11 cellular contexts compared by ENCODE assay signal in genomic region chr13:85497652-85498051, GRCh38.
DNase-seq lines count a peak whose midpoint lies in the region; ATAC-seq and TF ChIP-seq lines count a peak whose summit lies in the region.
"Had no signal": no experiment of that assay in that cellular context is flagged by ENCODE, and none has a peak within 500 bp of the region (broad histone marks: within the 10 kb centered on the region; RNA-seq: fewer than 3 reads in every experiment).

No MANE protein-coding gene starts in this region.

- H3K27ac ChIP-seq in HCT116 (ENCODE audit: low read depth, low read length) (no peak overlapping the region), thyroid gland (no peak overlapping the region)

- no peaks in the 10 kb centered on the region for H3K79me2 ChIP-seq in HCT116 (ENCODE audit: insufficient read depth, low read length)

- no peak overlapping the region for H3K4me3 Mint-ChIP-seq in stimulated activated naive CD8-positive, alpha-beta T cell treated with anti-CD3 and anti-CD28 coated beads, Interleukin-15, amount 100 ng/mL, for 72 hours
- H3K4me3 Mint-ChIP-seq: IgD-negative memory B cell had no signal

- H3K36me3 ChIP-seq in HCT116 (ENCODE audit: control insufficient read depth in 1 of 2, insufficient read depth in 2 of 2, low read length in 2 of 2) (no peaks in the 10 kb centered on the region), thyroid gland (no peaks in the 10 kb centered on the region)

- H3K27me3 Mint-ChIP-seq in stimulated activated naive CD8-positive, alpha-beta T cell treated with anti-CD3 and anti-CD28 coated beads, Interleukin-15, amount 100 ng/mL, for 72 hours, result no peaks in the 10 kb centered on the region
- H3K27me3 Mint-ChIP-seq: IgD-negative memory B cell had no signal

- DNase-seq in HCT116 (ENCODE audit: low read depth, low spot score), result no peak
- DNase-seq in SW 1271 (lab: John Stamatoyannopoulos, UW), result peak; percentile 9 to 61
- peak; percentile 30 for DNase-seq in fibroblast of villous mesenchyme (ENCODE audit: low read depth)
- no peak for DNase-seq in DMS 273 (lab: John Stamatoyannopoulos, UW; ENCODE audit: unreplicated experiment)
- DNase-seq in SK-N-DZ (ENCODE audit: low spot score), result no peak
- no peak for DNase-seq in thyroid gland
- no peak for DNase-seq in stimulated activated naive CD8-positive, alpha-beta T cell treated with anti-CD3 and anti-CD28 coated beads, Interleukin-15, amount 100 ng/mL, for 72 hours
- DNase-seq: amygdala; NCI-H1930; stimulated activated CD4-positive, alpha-beta T cell treated with anti-CD3 and anti-CD28 coated beads, Interleukin-15, amount 100 ng/mL, for 24 hours had no signal

- no peak overlapping the region for H2AFZ ChIP-seq in HCT116 (ENCODE audit: low read depth, low read length, poor library complexity, severe bottlenecking)

- no peak for TF ChIP-seq RAD21 in HCT116 (IDR thresholded peaks at IDR 0.05; ENCODE audit: low read depth)

- H3K9me2 ChIP-seq in HCT116 (ENCODE audit: insufficient read depth), result no peaks in the 10 kb centered on the region

- no peaks in the 10 kb centered on the region for H4K20me1 ChIP-seq in HCT116 (ENCODE audit: insufficient read depth)

- WGBS in thyroid gland, 2 donors, result 74 to 81% methylated on average over 2 of the region's 2 CpGs

- intact Hi-C loops in HCT116 (cut with micrococcal nuclease), result no loop called here
- intact Hi-C loops in thyroid gland (cut with DNase I), result no loop called here

- H3K9me3 ChIP-seq in HCT116 (ENCODE audit: control insufficient read depth in 1 of 2, insufficient read depth in 1 of 2, low read depth in 1 of 2, low read length in 2 of 2) (no peaks in the 10 kb centered on the region), thyroid gland (no peaks in the 10 kb centered on the region)

- no peak overlapping the region for H3K4me2 ChIP-seq in HCT116 (ENCODE audit: low read length)

- CTCF ChIA-PET in HCT116 (lab: Charles Lee), result no interaction called here

- TF ChIP-seq CTCF in HCT116 (IDR thresholded peaks at IDR 0.05 in 2 of 3, conservative IDR thresholded peaks at IDR 0.05 in 1 of 3; ENCODE audit: borderline replicate concordance in 1 of 3, insufficient read depth in 1 of 3, low read depth in 2 of 3, low read length in 2 of 3) (no peak), fibroblast of villous mesenchyme (IDR thresholded peaks at IDR 0.05; ENCODE audit: insufficient read depth, low read depth, low read length) (no peak), thyroid gland (IDR thresholded peaks at IDR 0.05) (no peak)

- H3K9me3 Mint-ChIP-seq in stimulated activated naive CD8-positive, alpha-beta T cell treated with anti-CD3 and anti-CD28 coated beads, Interleukin-15, amount 100 ng/mL, for 72 hours, result peaks cover 0 to 4% of the 10 kb centered on the region in 2 donors

- POLR2A ChIA-PET in HCT116 (lab: Charles Lee), result no interaction called here

- no peaks in the 10 kb centered on the region for H3K4me1 Mint-ChIP-seq in stimulated activated naive CD8-positive, alpha-beta T cell treated with anti-CD3 and anti-CD28 coated beads, Interleukin-15, amount 100 ng/mL, for 72 hours
- H3K4me1 Mint-ChIP-seq: IgD-negative memory B cell had no signal

- no peak overlapping the region for H3K9ac ChIP-seq in HCT116 (ENCODE audit: low read length)

- H3K27ac Mint-ChIP-seq in stimulated activated naive CD8-positive, alpha-beta T cell treated with anti-CD3 and anti-CD28 coated beads, Interleukin-15, amount 100 ng/mL, for 72 hours, result no peak overlapping the region
- H3K27ac Mint-ChIP-seq: IgD-negative memory B cell had no signal

- H3K27me3 ChIP-seq in HCT116 (ENCODE audit: insufficient read depth, low read length) (no peaks in the 10 kb centered on the region), thyroid gland (no peaks in the 10 kb centered on the region)

- ATAC-seq in HCT116, result no peak
- ATAC-seq in stimulated activated naive CD8-positive, alpha-beta T cell treated with anti-CD3 and anti-CD28 coated beads, Interleukin-15, amount 100 ng/mL, for 72 hours, result no peak

- TF ChIP-seq POLR2A in HCT116 (IDR thresholded peaks at IDR 0.05; ENCODE audit: borderline replicate concordance, extremely low read depth, insufficient read depth, insufficient read length), result no peak
- TF ChIP-seq POLR2A in thyroid gland (IDR thresholded peaks at IDR 0.05), result no peak

- H3K4me1 ChIP-seq in HCT116 (ENCODE audit: control insufficient read depth in 1 of 2, insufficient read depth in 2 of 2, low read length in 2 of 2) (no peaks in the 10 kb centered on the region), thyroid gland (no peaks in the 10 kb centered on the region)

- H3K4me3 ChIP-seq in HCT116 (replicated peaks in 1 of 2; ENCODE audit: low read depth in 1 of 2, low read length in 2 of 2) (no peak overlapping the region), fibroblast of villous mesenchyme (ENCODE audit: low read depth, low read length) (no peak overlapping the region), thyroid gland (replicated peaks in 1 of 3) (no peak overlapping the region)

- BruUV-seq in HCT116 (replicated peaks; lab: Mats Ljungman, UMichigan), result no TSS peak

- RAD21 ChIA-PET in HCT116 (lab: Charles Lee; ENCODE audit: low non-redundant PET in 1 of 2, low total read pairs in 2 of 2, uncharacterized antibody in 2 of 2, unreplicated experiment in 2 of 2), result no interaction called here

TF ChIP-seq in HCT116, 20 proteins besides CTCF, POLR2A, EP300 and RAD21:
- TF ChIP-seq TCF7L2 (IDR thresholded peaks at IDR 0.05; ENCODE audit: borderline replicate concordance, extremely low read depth, insufficient read depth, insufficient read length) (no peak), FOSL1 (IDR thresholded peaks at IDR 0.05; ENCODE audit: low read depth) (0 out of 2 replicates have a peak, but pooled peaks have one; percentile 12)

Comparison
In these comparisons a context has a peak if more than half of its experiments do, and no peak if none do; other contexts are left out.
1. DNase-seq: peak in SW 1271 (2 of 2) and fibroblast of villous mesenchyme (single experiment); none in HCT116 (single experiment), DMS 273 (single experiment), SK-N-DZ (single experiment), thyroid gland (0 of 2) and stimulated activated naive CD8-positive, alpha-beta T cell treated with anti-CD3 and anti-CD28 coated beads, Interleukin-15, amount 100 ng/mL, for 72 hours (0 of 2).